ENCODE assay signal across 8 cellular contexts in the genomic region with DNA sequence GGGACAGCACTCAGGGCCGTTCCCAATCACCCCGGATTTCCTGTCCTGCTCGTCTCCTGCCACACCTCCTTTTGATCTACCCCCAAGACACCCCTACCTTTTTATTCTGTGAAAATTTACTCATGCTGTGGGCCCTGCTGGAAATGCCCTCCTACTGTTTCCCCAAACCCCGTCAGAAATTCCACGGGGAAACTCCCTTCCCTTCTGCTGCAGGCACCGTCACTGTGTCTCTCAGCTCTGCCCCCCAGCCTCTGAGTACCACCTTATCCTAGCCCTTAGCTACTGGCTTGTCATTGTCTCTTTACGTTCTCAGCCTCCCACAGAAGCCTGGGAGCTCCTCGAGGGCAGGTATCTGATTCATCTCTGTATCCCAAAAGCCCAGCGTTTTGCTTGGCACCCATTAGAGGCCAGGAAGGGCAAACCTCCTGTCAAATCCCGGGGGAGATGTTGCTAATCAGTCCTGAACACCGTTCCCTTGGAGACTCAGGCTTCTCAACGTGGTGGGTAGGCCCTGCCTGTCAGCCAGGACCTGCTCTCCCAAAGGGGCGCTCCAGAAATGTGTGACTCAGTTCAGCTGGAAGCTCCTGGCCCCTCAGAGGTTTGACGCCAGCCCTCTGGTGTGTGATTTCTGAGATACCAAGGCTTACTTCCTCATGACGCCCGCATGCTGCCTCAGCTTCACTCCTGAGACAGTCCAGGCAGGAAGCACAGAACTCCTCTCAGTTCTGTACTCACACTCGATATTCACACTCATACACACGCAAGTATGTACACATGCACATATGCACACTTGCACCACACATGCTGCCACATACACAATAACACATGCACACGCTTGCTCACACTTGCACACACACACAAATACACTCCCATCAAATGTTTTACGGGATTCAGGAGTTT. TPM values are rescaled to one million over a fixed set of nuclear protein-coding genes. Genes with fewer than 3 reads are reported as not detected.
DNase-seq lines count a peak whose midpoint lies in the region; ATAC-seq and TF ChIP-seq lines count a peak whose summit lies in the region.

No MANE protein-coding gene starts in this region.

- no peaks in the 10 kb centered on the region for H3K4me1 ChIP-seq in foreskin keratinocyte

- DNase-seq in HS-27A (ENCODE audit: low read depth) (peak; percentile 9), foreskin keratinocyte (no peak), NCI-H1694 (lab: John Stamatoyannopoulos, UW) (no peak), NCI-H510A (lab: John Stamatoyannopoulos, UW) (no peak), H4 (ENCODE audit: low spot score) (no peak)
- no peak for DNase-seq in stimulated activated CD4-positive, alpha-beta T cell treated with anti-CD3 and anti-CD28 coated beads, Interleukin-2, amount 100 ng/mL, for 24 hours

- H3K27me3 ChIP-seq in foreskin keratinocyte = peaks cover 13% of the 10 kb centered on the region

- TF ChIP-seq CTCF in foreskin keratinocyte (conservative IDR thresholded peaks at IDR 0.05) = no peak

- ATAC-seq in GM18498 (IDR thresholded peaks at IDR 0.05; ENCODE audit: unreplicated experiment) (peak; percentile 4), GM21529 (IDR thresholded peaks at IDR 0.05; ENCODE audit: unreplicated experiment) (peak; percentile 13), foreskin keratinocyte (peak; percentile 41)

- H3K27ac ChIP-seq in foreskin keratinocyte = no peak overlapping the region

RNA-seq across cellular contexts. Expression of a gene that starts 50.7 kb away (rescaled TPM):
- total RNA-seq in foreskin keratinocyte = 104 and 110 TPM in 2 replicates
- polyA plus RNA-seq in foreskin keratinocyte = 113 and 122 TPM in 2 replicates
- total RNA-seq in H4 (2014; rRNA removed; shearing (Covaris generic)) = 172 and 191 TPM in 2 replicates
